Comparison of ENCODE assay signal across 15 cellular contexts in genomic region chr6:137744877-137745276, GRCh38.
DNase-seq lines count a peak whose midpoint lies in the region; ATAC-seq, FAIRE-seq and TF ChIP-seq lines count a peak whose summit lies in the region.
"Had no signal": no experiment of that assay in that cellular context is flagged by ENCODE, and none has a peak within 500 bp of the region (broad histone marks: within the 10 kb centered on the region; RNA-seq: fewer than 3 reads in every experiment).

No MANE protein-coding gene starts in this region.

- no peaks in the 10 kb centered on the region for H3K9me3 ChIP-seq in A673 (ENCODE audit: low read depth, low read length, poor library complexity, severe bottlenecking)
- H3K9me3 ChIP-seq: breast epithelium, ovary, stomach had no signal

- no peaks in the 10 kb centered on the region for H3K36me3 ChIP-seq in A673 (ENCODE audit: insufficient read depth, low read length, poor library complexity, severe bottlenecking)
- H3K36me3 ChIP-seq: breast epithelium, ovary, stomach had no signal

- H3K27me3 ChIP-seq in A673 (replicated peaks; ENCODE audit: insufficient read depth, low read depth, low read length, poor library complexity) = peaks cover 30% of the 10 kb centered on the region
- H3K27me3 ChIP-seq: breast epithelium, ovary, stomach had no signal

- intact Hi-C loops in A673 (cut with micrococcal nuclease; ENCODE audit: unreplicated experiment) = no loop called here

- CTCF ChIA-PET in A673 (lab: Charles Lee) = no interaction called here

- no peak for TF ChIP-seq CTCF in A673 (conservative IDR thresholded peaks at IDR 0.05; ENCODE audit: low read depth, low read length)

- no peak overlapping the region for H3K4me3 ChIP-seq in A673 (ENCODE audit: low read depth, low read length, poor library complexity, severe bottlenecking)
- H3K4me3 ChIP-seq: breast epithelium, ovary, stomach had no signal

- H3K4me1 ChIP-seq in A673 (ENCODE audit: insufficient read depth, low read length, poor library complexity, severe bottlenecking) = no peaks in the 10 kb centered on the region
- H3K4me1 ChIP-seq: breast epithelium had no signal

- POLR2A ChIA-PET in A673 (lab: Charles Lee; ENCODE audit: low non-redundant PET) = no interaction called here

- no peak overlapping the region for H3K27ac ChIP-seq in A673 (ENCODE audit: low read depth, low read length, poor library complexity, severe bottlenecking)
- H3K27ac ChIP-seq: breast epithelium, stomach had no signal

- BruUV-seq in A673 (replicated peaks; lab: Mats Ljungman, UMichigan) = no TSS peak

- DNase-seq in germinal center (ENCODE audit: low spot score) (peak; percentile 20), RCC 7860 (ENCODE audit: low spot score) (no peak), A673 (ENCODE audit: low spot score) (no peak), iPS-NIHi11 (ENCODE audit: low spot score) (no peak)
- DNase-seq in stimulated activated CD4-positive, alpha-beta T cell treated with anti-CD3 and anti-CD28 coated beads, Interleukin-2, amount 100 ng/mL, for 24 hours = no peak
- DNase-seq: activated CD4-positive, CD25-positive, alpha-beta regulatory T cell; NCI-H510A treated with DMSO at 0.1 percent for 48 hours; ovary; stomach had no signal

- peak; percentile 80 for ATAC-seq in GM19023 (IDR thresholded peaks at IDR 0.05; ENCODE audit: unreplicated experiment)
- peak; percentile 64 for ATAC-seq in GM21528 (IDR thresholded peaks at IDR 0.05; ENCODE audit: low FRiP score, unreplicated experiment)
- ATAC-seq in HG03095 (IDR thresholded peaks at IDR 0.05; ENCODE audit: unreplicated experiment) = peak; percentile 62
- ATAC-seq: activated T-helper 17 cell treated with anti-CD3 and anti-CD28 coated beads, Interleukin-2, amount 50 U/mL, for 72 hours had no signal

- FAIRE-seq in RCC 7860 (lab: Jason Lieb, UNC) = no peak
- FAIRE-seq: D721Med had no signal
